ENCODE assay signal across 1 cellular context in genomic region chr7:120400806-120401455, GRCh38.
TF ChIP-seq lines count a peak whose summit lies in the region.

No MANE protein-coding gene starts in this region.

TF ChIP-seq in GM12878, 131 proteins besides CTCF, POLR2A, EP300 and RAD21 (continued from another document):
- TF ChIP-seq SRF (IDR thresholded peaks at IDR 0.05; ENCODE audit: low read depth in 2 of 2, low read length in 2 of 2), result no peak
